17 cellular contexts compared by ENCODE assay signal in genomic region chr18:51133580-51134160, GRCh38.
DNase-seq lines count a peak whose midpoint lies in the region; ATAC-seq, FAIRE-seq and TF ChIP-seq lines count a peak whose summit lies in the region.
"Had no signal": no experiment of that assay in that cellular context is flagged by ENCODE, and none has a peak within 500 bp of the region (broad histone marks: within the 10 kb centered on the region; RNA-seq: fewer than 3 reads in every experiment).

No MANE protein-coding gene starts in this region.

- H2AFZ ChIP-seq in HepG2 (ENCODE audit: low read length) = no peak overlapping the region

- no peak overlapping the region for H3K27ac Mint-ChIP-seq in activated CD8-positive, alpha-beta memory T cell treated with anti-CD3 and anti-CD28 coated beads, Interleukin-2, amount 10 ng/mL, durations not matched to agents 7 days and 5 days
- H3K27ac Mint-ChIP-seq: CD8-positive, alpha-beta memory T cell had no signal

- no peak overlapping the region for H3K4me3 Mint-ChIP-seq in activated CD8-positive, alpha-beta memory T cell treated with anti-CD3 and anti-CD28 coated beads, Interleukin-2, amount 10 ng/mL, durations not matched to agents 7 days and 5 days
- H3K4me3 Mint-ChIP-seq: CD8-positive, alpha-beta memory T cell had no signal

- no peak overlapping the region for H3K4me3 ChIP-seq in RWPE2 (ENCODE audit: severe bottlenecking)
- H3K4me3 ChIP-seq in esophagus muscularis mucosa = no peak overlapping the region
- no peak overlapping the region; a peak in 1 of 6 replicates for H3K4me3 ChIP-seq in HepG2 (replicated peaks in 1 of 3; ENCODE audit: insufficient read depth in 1 of 3, low read depth in 2 of 3, low read length in 3 of 3)
- H3K4me3 ChIP-seq in thoracic aorta = no peak overlapping the region
- H3K4me3 ChIP-seq: Peyer's patch, SJCRH30 had no signal

- TF ChIP-seq EP300 in esophagus muscularis mucosa (IDR thresholded peaks at IDR 0.05) = no peak
- TF ChIP-seq EP300 in HepG2 (IDR thresholded peaks at IDR 0.05; ENCODE audit: low read depth in 2 of 2, low read length in 2 of 2) = no peak
- TF ChIP-seq EP300 in HepG2 (CRISPR knock-in tag; IDR thresholded peaks at IDR 0.05; ENCODE audit: borderline replicate concordance) = no peak

- H3K4me2 ChIP-seq in HepG2 (ENCODE audit: low read depth, low read length) = peak overlapping the region; percentile 39

- BruUV-seq in HepG2 (replicated peaks; lab: Mats Ljungman, UMichigan) = no TSS peak

- H3K27me3 ChIP-seq in RWPE2 (ENCODE audit: insufficient read depth, poor library complexity, severe bottlenecking) = no peaks in the 10 kb centered on the region
- H3K27me3 ChIP-seq in esophagus muscularis mucosa = no peaks in the 10 kb centered on the region
- peaks cover 1 to 4% of the 10 kb centered on the region in 2 experiments; a peak in 2 of 5 replicates for H3K27me3 ChIP-seq in HepG2 (ENCODE audit: control insufficient read depth in 1 of 2, insufficient read depth in 2 of 2, low read length in 2 of 2)
- H3K27me3 ChIP-seq in thoracic aorta (replicated peaks; ENCODE audit: insufficient read depth) = no peaks in the 10 kb centered on the region
- H3K27me3 ChIP-seq: Peyer's patch, SJCRH30 had no signal

- CTCF ChIA-PET in HepG2 (lab: Yijun Ruan, JAX; ENCODE audit: low intra/inter-chr PET ratio, low total read pairs) = interaction anchor here (0.6 kb wide), 1 partner anchor 10 kb away, joined by 3 read pairs; no protein-coding TSS in a partner anchor
- CTCF ChIA-PET in activated CD8-positive, alpha-beta memory T cell treated with anti-CD3 and anti-CD28 coated beads, Interleukin-2, amount 10 ng/mL, durations not matched to agents 7 days and 5 days (lab: Charles Lee) = no interaction called here

- no peak for TF ChIP-seq RAD21 in HepG2 (CRISPR knock-in tag; IDR thresholded peaks at IDR 0.05)

- no peaks in the 10 kb centered on the region for H3K4me1 Mint-ChIP-seq in activated CD8-positive, alpha-beta memory T cell treated with anti-CD3 and anti-CD28 coated beads, Interleukin-2, amount 10 ng/mL, durations not matched to agents 7 days and 5 days
- H3K4me1 Mint-ChIP-seq: CD8-positive, alpha-beta memory T cell had no signal

- no peak for ATAC-seq in RWPE2 (ENCODE audit: low read depth)
- peak; percentile 82 for ATAC-seq in HepG2
- no peak for ATAC-seq in thoracic aorta (ENCODE audit: insufficient number of reproducible peaks, low FRiP score, low read depth)
- ATAC-seq in activated CD8-positive, alpha-beta memory T cell treated with anti-CD3 and anti-CD28 coated beads, Interleukin-2, amount 10 ng/mL, durations not matched to agents 7 days and 5 days = no peak

- no peaks in the 10 kb centered on the region for H4K20me1 ChIP-seq in HepG2 (ENCODE audit: insufficient read depth, low read length)

- FAIRE-seq in HepG2 (lab: Jason Lieb, UNC) = peak; percentile 43
- FAIRE-seq: H54 had no signal

- H3K9me3 ChIP-seq in RWPE2 (ENCODE audit: severe bottlenecking) = no peaks in the 10 kb centered on the region
- no peaks in the 10 kb centered on the region for H3K9me3 ChIP-seq in esophagus muscularis mucosa
- H3K9me3 ChIP-seq in HepG2 (ENCODE audit: low read length) = no peaks in the 10 kb centered on the region
- no peaks in the 10 kb centered on the region for H3K9me3 ChIP-seq in thoracic aorta
- H3K9me3 ChIP-seq: Peyer's patch, SJCRH30 had no signal

- no peaks in the 10 kb centered on the region for H3K9me3 Mint-ChIP-seq in activated CD8-positive, alpha-beta memory T cell treated with anti-CD3 and anti-CD28 coated beads, Interleukin-2, amount 10 ng/mL, durations not matched to agents 7 days and 5 days (ENCODE audit: low read depth)
- H3K9me3 Mint-ChIP-seq: CD8-positive, alpha-beta memory T cell had no signal

- 77% methylated on average over 12 of the region's 12 CpGs for WGBS in esophagus muscularis mucosa
- WGBS in HepG2 (ENCODE audit: low lambda C conversion rate) = 2% methylated on average over 11 of the region's 12 CpGs

- POLR2A ChIA-PET in HepG2 (lab: Yijun Ruan, JAX) = interaction anchor here (1.5 kb wide), 1 partner anchor 64 kb away, joined by 5 read pairs; the partner anchor contains the start of gene MEX3C

- H3K27ac ChIP-seq in RWPE2 (ENCODE audit: poor library complexity, severe bottlenecking) (peak overlapping the region; percentile 85), esophagus muscularis mucosa (replicated peaks in 1 of 4) (no peak overlapping the region), HepG2 (ENCODE audit: extremely low read length, insufficient read depth, low read length) (no peak overlapping the region), thoracic aorta (no peak overlapping the region)
- H3K27ac ChIP-seq: Peyer's patch, SJCRH30 had no signal

- H3K79me2 ChIP-seq in HepG2 (ENCODE audit: insufficient read depth, low read length) = no peaks in the 10 kb centered on the region

- H3K4me1 ChIP-seq in RWPE2 (ENCODE audit: insufficient read depth, poor library complexity, severe bottlenecking) (peaks cover 26% of the 10 kb centered on the region), esophagus muscularis mucosa (no peaks in the 10 kb centered on the region), HepG2 (ENCODE audit: insufficient read depth, low read length) (peaks cover 34% of the 10 kb centered on the region), thoracic aorta (ENCODE audit: control insufficient read depth in 1 of 2, low read depth in 2 of 2) (peaks cover 0 to 14% of the 10 kb centered on the region in 2 donors)
- H3K4me1 ChIP-seq: SJCRH30 had no signal

- H3K36me3 ChIP-seq in RWPE2 (ENCODE audit: low read depth) (no peaks in the 10 kb centered on the region), esophagus muscularis mucosa (no peaks in the 10 kb centered on the region), HepG2 (replicated peaks in 1 of 2; ENCODE audit: control insufficient read depth in 1 of 2, insufficient read depth in 2 of 2, low read length in 2 of 2) (no peaks in the 10 kb centered on the region), thoracic aorta (no peaks in the 10 kb centered on the region)
- H3K36me3 ChIP-seq: Peyer's patch, SJCRH30 had no signal

- no peaks in the 10 kb centered on the region for H3K27me3 Mint-ChIP-seq in activated CD8-positive, alpha-beta memory T cell treated with anti-CD3 and anti-CD28 coated beads, Interleukin-2, amount 10 ng/mL, durations not matched to agents 7 days and 5 days

- intact Hi-C loops in esophagus muscularis mucosa (cut with DNase I) (no loop called here), HepG2 (cut with micrococcal nuclease; ENCODE audit: unreplicated experiment) (no loop called here)

- in situ Hi-C loops in HepG2 (cut with HindIII; ENCODE audit: extremely low pct_ligation_motif_present, low pct_unique_long_range_greater_than_20kb) = no loop called here

- no peak overlapping the region for H3K9ac ChIP-seq in HepG2 (ENCODE audit: insufficient read depth, low read depth, low read length)

- TF ChIP-seq POLR2A in esophagus muscularis mucosa (IDR thresholded peaks at IDR 0.05; ENCODE audit: low read depth) (no peak), HepG2 (IDR thresholded peaks at IDR 0.05; ENCODE audit: insufficient read depth in 1 of 2, low read depth in 2 of 2, low read length in 2 of 2) (no peak)

- no peak for TF ChIP-seq CTCF in RWPE2 (IDR thresholded peaks at IDR 0.05; ENCODE audit: poor library complexity, severe bottlenecking)
- TF ChIP-seq CTCF in esophagus muscularis mucosa (IDR thresholded peaks at IDR 0.05) = no peak
- TF ChIP-seq CTCF in HepG2 (CRISPR knock-in tag; IDR thresholded peaks at IDR 0.05) = peak; percentile 6; the same call in 1 of the 2 replicates
- TF ChIP-seq CTCF in thoracic aorta (IDR thresholded peaks at IDR 0.05) = peak; percentile 23

- no peak for DNase-seq in RWPE2 (ENCODE audit: low spot score)
- DNase-seq in esophagus muscularis mucosa (ENCODE audit: extremely low spot score) = peak; percentile 39
- peak; percentile 41 for DNase-seq in HepG2 (ENCODE audit: low spot score)
- DNase-seq in thoracic aorta (ENCODE audit: low spot score) = no peak
- no peak for DNase-seq in NCI-H82 (lab: John Stamatoyannopoulos, UW)
- DNase-seq in activated CD8-positive, alpha-beta memory T cell treated with anti-CD3 and anti-CD28 coated beads, Interleukin-2, amount 10 ng/mL, durations not matched to agents 7 days and 5 days = no peak
- no peak for DNase-seq in UCSD-AML1 (lab: John Stamatoyannopoulos, UW; ENCODE audit: unreplicated experiment)
- DNase-seq: CD8-positive, alpha-beta memory T cell; DMS153; Karpas-422; NCI-H1417; NCI-H1930; NCI-H2171 treated with DMSO at 0.1 percent for 48 hours; NCI-H774; Peyer's patch; SJCRH30 had no signal

- H3K36me3 Mint-ChIP-seq in activated CD8-positive, alpha-beta memory T cell treated with anti-CD3 and anti-CD28 coated beads, Interleukin-2, amount 10 ng/mL, durations not matched to agents 7 days and 5 days = no peaks in the 10 kb centered on the region
- H3K36me3 Mint-ChIP-seq: CD8-positive, alpha-beta memory T cell had no signal

TF ChIP-seq in HepG2, 621 proteins besides CTCF, POLR2A, EP300 and RAD21 (continues in another document):
- TF ChIP-seq HCFC1 (IDR thresholded peaks at IDR 0.05; ENCODE audit: low read depth, low read length) = no peak
- TF ChIP-seq TOPORS (CRISPR knock-in tag; IDR thresholded peaks at IDR 0.05) = no peak

Comparison
In these comparisons a context has a peak if more than half of its experiments do, and no peak if none do; other contexts are left out.
1. DNase-seq: peak in esophagus muscularis mucosa (single experiment) and HepG2 (single experiment); none in RWPE2 (single experiment), thoracic aorta (single experiment), NCI-H82 (single experiment), activated CD8-positive, alpha-beta memory T cell treated with anti-CD3 and anti-CD28 coated beads, Interleukin-2, amount 10 ng/mL, durations not matched to agents 7 days and 5 days (single experiment) and UCSD-AML1 (single experiment).
2. CTCF ChIP-seq: peak in HepG2 (single experiment) and thoracic aorta (single experiment); none in RWPE2 (single experiment) and esophagus muscularis mucosa (0 of 3).